2 cellular contexts compared by ENCODE assay signal in the genomic region with DNA sequence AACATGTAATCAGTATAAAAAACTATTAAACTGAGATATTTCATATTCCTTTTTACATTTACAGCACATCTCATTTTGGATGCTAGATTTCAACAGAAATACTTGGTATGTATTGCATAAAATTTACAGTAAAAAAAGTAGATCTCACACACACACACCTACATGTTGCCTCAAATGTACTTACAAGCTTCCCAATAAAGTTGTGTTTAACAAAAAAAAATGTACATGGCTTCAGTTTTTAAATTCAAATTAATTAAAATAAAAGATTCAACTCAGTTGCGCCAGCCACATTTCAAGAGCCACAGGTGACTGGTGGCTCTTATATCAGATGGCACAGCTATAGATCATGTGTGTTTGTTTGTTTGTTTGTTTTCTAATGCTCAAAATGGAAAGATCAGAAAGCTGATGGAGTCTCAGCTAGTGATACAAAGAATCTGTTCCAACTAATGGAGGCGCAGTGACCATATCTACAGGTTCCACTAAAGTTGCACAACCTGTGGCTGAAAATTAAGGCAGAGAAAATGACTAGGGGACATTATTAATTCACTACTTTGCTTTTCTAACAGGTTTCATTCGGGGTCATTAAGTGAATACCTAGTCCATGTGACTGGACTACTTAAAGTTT.
TF ChIP-seq lines count a peak whose summit lies in the region.

No MANE protein-coding gene starts in this region.

TF ChIP-seq in HEK293, 187 proteins besides CTCF, POLR2A, EP300 and RAD21 (continued from another document):
- no peak for TF ChIP-seq IKZF3 (tag by site-specific recombination; IDR thresholded peaks at IDR 0.05)
- peak; percentile 72; the same call in 1 of the 2 replicates for TF ChIP-seq SCRT2 (tag by site-specific recombination; IDR thresholded peaks at IDR 0.05)
- no peak for TF ChIP-seq ZSCAN16 (tag by site-specific recombination; IDR thresholded peaks at IDR 0.05)
- no peak for TF ChIP-seq ZNF707 (tag by site-specific recombination; IDR thresholded peaks at IDR 0.05)
- no peak for TF ChIP-seq GLI2 (tag by site-specific recombination; IDR thresholded peaks at IDR 0.05; ENCODE audit: borderline replicate concordance, low read depth)
- no peak for TF ChIP-seq ZNF341 (tag by site-specific recombination; IDR thresholded peaks at IDR 0.05; ENCODE audit: low read depth)
TF ChIP-seq in HEK293: peak in this region for 2.

TF ChIP-seq in K562, 482 proteins besides CTCF, POLR2A, EP300 and RAD21:
- TF ChIP-seq ZBTB40 (IDR thresholded peaks at IDR 0.05) (peak; percentile 80), ZBTB40 (CRISPR knock-in tag; IDR thresholded peaks at IDR 0.05) (peak; percentile 21; the same call in 1 of the 2 replicates), CREB5 (CRISPR knock-in tag; IDR thresholded peaks at IDR 0.05) (no peak), E2F6 (IDR thresholded peaks at IDR 0.05; ENCODE audit: borderline replicate concordance in 1 of 2, extremely low read depth in 1 of 2, insufficient read depth in 1 of 2, insufficient read length in 1 of 2, low read depth in 1 of 2, low read length in 1 of 2, poor library complexity in 1 of 2, severe bottlenecking in 1 of 2) (no peak), ZNF717 (CRISPR knock-in tag; IDR thresholded peaks at IDR 0.05) (no peak), BRF1 (IDR thresholded peaks at IDR 0.05; ENCODE audit: borderline replicate concordance, extremely low read depth, insufficient read length) (no peak), ZBED1 (IDR thresholded peaks at IDR 0.05) (no peak), TOE1 (IDR thresholded peaks at IDR 0.05; ENCODE audit: borderline replicate concordance) (no peak), TOE1 (CRISPR knock-in tag; IDR thresholded peaks at IDR 0.05; ENCODE audit: borderline replicate concordance, low read depth) (no peak)
